ENCODE assay signal across 27 cellular contexts in the genomic region with DNA sequence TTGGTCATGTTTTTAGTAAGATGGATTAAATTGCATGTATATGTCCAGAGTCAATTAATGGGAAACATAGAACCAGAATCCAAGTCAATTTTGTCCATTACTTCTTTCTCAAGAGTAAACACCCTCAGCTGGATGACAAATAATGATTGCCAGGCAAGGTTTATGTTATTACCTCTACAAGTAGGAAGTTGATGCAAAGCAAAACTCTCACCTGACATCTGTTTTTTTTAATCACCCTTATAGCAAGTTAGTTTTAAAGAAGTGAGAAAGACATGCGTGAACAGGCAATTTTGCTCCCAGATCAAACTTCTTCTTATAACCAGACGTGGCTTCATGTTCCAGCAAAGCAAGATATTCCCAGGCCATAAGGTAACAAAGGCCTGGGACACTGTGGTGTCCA.
"Had no signal": no experiment of that assay in that cellular context is flagged by ENCODE, and none has a peak within 500 bp of the region (broad histone marks: within the 10 kb centered on the region; RNA-seq: fewer than 3 reads in every experiment).

No MANE protein-coding gene starts in this region.

- H3K27me3 Mint-ChIP-seq: activated CD4-positive, alpha-beta memory T cell treated with anti-CD3 and anti-CD28 coated beads, Interleukin-2, amount 10 ng/mL, durations not matched to agents 7 days and 5 days; activated CD4-positive, alpha-beta T cell treated with anti-CD3 and anti-CD28 coated beads, Interleukin-2, amount 10 ng/mL, durations not matched to agents 7 days and 5 days; activated naive CD8-positive, alpha-beta T cell treated with anti-CD3 and anti-CD28 coated beads, Interleukin-2, amount 50 U/mL, for 24 hours; stimulated activated naive CD8-positive, alpha-beta T cell treated with anti-CD3 and anti-CD28 coated beads, Interleukin-15, Interleukin-2, amounts not matched to agents 100 ng/mL and 50 ng/mL, for 24 hours had no signal

- H3K27me3 ChIP-seq: breast epithelium, esophagus muscularis mucosa, foreskin keratinocyte, left lung, neutrophil had no signal

- H3K4me3 ChIP-seq: breast epithelium, esophagus muscularis mucosa, left lung, lower lobe of right lung, mucosa of descending colon, spleen, thoracic aorta, uterus had no signal

- H3K4me1 ChIP-seq: breast epithelium, esophagus muscularis mucosa, left lung, lower lobe of right lung, spleen, uterus had no signal

- DNase-seq: activated CD4-positive, alpha-beta memory T cell treated with anti-CD3 and anti-CD28 coated beads, Interleukin-2, amount 10 ng/mL, durations not matched to agents 7 days and 5 days; activated CD4-positive, alpha-beta T cell treated with anti-CD3 and anti-CD28 coated beads for 1 hour; activated CD4-positive, alpha-beta T cell treated with anti-CD3 and anti-CD28 coated beads, Interleukin-2, amount 10 ng/mL, durations not matched to agents 7 days and 5 days; activated CD8-positive, alpha-beta memory T cell treated with anti-CD3 and anti-CD28 coated beads, Interleukin-2, amount 50 U/mL, for 48 hours; activated gamma-delta T cell treated with Interleukin-2 at 50 U/mL for 16 hours; activated naive CD4-positive, alpha-beta T cell treated with anti-CD3 and anti-CD28 coated beads, Interleukin-2, amount 50 U/mL, for 16 hours; activated naive CD8-positive, alpha-beta T cell treated with anti-CD3 and anti-CD28 coated beads, Interleukin-2, amount 50 U/mL, for 24 hours; activated T-cell treated with anti-CD3 and anti-CD28 coated beads, Interleukin-2, amount 50 U/mL, for 4 hours; amygdala; central memory CD4-positive, alpha-beta T cell; glutamatergic neuron; left lung; lower lobe of right lung; mucosa of descending colon; nephron progenitor cell; spleen; stimulated activated CD4-positive, alpha-beta T cell treated with anti-CD3 and anti-CD28 coated beads, Interleukin-2, amount 100 ng/mL, for 48 hours; uterus had no signal

- H3K9me3 ChIP-seq: breast epithelium, esophagus muscularis mucosa, left lung, lower lobe of right lung, mucosa of descending colon, neutrophil, spleen, thoracic aorta, uterus had no signal

- FAIRE-seq: islet of Langerhans had no signal

- ATAC-seq: activated naive CD8-positive, alpha-beta T cell treated with anti-CD3 and anti-CD28 coated beads, Interleukin-2, amount 50 U/mL, for 24 hours; activated T-cell treated with anti-CD3 and anti-CD28 coated beads, Interleukin-2, amount 50 U/mL, for 4 hours; activated T-helper 17 cell treated with anti-CD3 and anti-CD28 coated beads, Interleukin-2, amount 50 U/mL, for 72 hours; foreskin keratinocyte; left lung; lower lobe of right lung; mucosa of descending colon; WTC11 had no signal

- H3K4me3 Mint-ChIP-seq: activated CD4-positive, alpha-beta memory T cell treated with anti-CD3 and anti-CD28 coated beads, Interleukin-2, amount 10 ng/mL, durations not matched to agents 7 days and 5 days; activated CD4-positive, alpha-beta T cell treated with anti-CD3 and anti-CD28 coated beads, Interleukin-2, amount 10 ng/mL, durations not matched to agents 7 days and 5 days; activated naive CD8-positive, alpha-beta T cell treated with anti-CD3 and anti-CD28 coated beads, Interleukin-2, amount 50 U/mL, for 24 hours; activated T-cell treated with anti-CD3 and anti-CD28 coated beads, Interleukin-2, amount 50 U/mL, for 4 hours; activated T-helper 17 cell treated with anti-CD3 and anti-CD28 coated beads, Interleukin-2, amount 50 U/mL, for 72 hours; nephron progenitor cell; stimulated activated naive CD8-positive, alpha-beta T cell treated with anti-CD3 and anti-CD28 coated beads, Interleukin-15, Interleukin-2, amounts not matched to agents 100 ng/mL and 50 ng/mL, for 24 hours; WTC11 had no signal

- H3K9me3 Mint-ChIP-seq: activated CD4-positive, alpha-beta memory T cell treated with anti-CD3 and anti-CD28 coated beads, Interleukin-2, amount 10 ng/mL, durations not matched to agents 7 days and 5 days; activated CD4-positive, alpha-beta T cell treated with anti-CD3 and anti-CD28 coated beads, Interleukin-2, amount 10 ng/mL, durations not matched to agents 7 days and 5 days; activated naive CD8-positive, alpha-beta T cell treated with anti-CD3 and anti-CD28 coated beads, Interleukin-2, amount 50 U/mL, for 24 hours; activated T-cell treated with anti-CD3 and anti-CD28 coated beads, Interleukin-2, amount 50 U/mL, for 4 hours; activated T-helper 17 cell treated with anti-CD3 and anti-CD28 coated beads, Interleukin-2, amount 50 U/mL, for 72 hours; stimulated activated naive CD8-positive, alpha-beta T cell treated with anti-CD3 and anti-CD28 coated beads, Interleukin-15, Interleukin-2, amounts not matched to agents 100 ng/mL and 50 ng/mL, for 24 hours; WTC11 had no signal

- H3K27ac ChIP-seq: breast epithelium, esophagus muscularis mucosa, foreskin keratinocyte, left lung, lower lobe of right lung, neutrophil, spleen, thoracic aorta, uterus had no signal

- H3K27ac Mint-ChIP-seq: activated CD4-positive, alpha-beta memory T cell treated with anti-CD3 and anti-CD28 coated beads, Interleukin-2, amount 10 ng/mL, durations not matched to agents 7 days and 5 days; activated CD4-positive, alpha-beta T cell treated with anti-CD3 and anti-CD28 coated beads, Interleukin-2, amount 10 ng/mL, durations not matched to agents 7 days and 5 days; activated naive CD8-positive, alpha-beta T cell treated with anti-CD3 and anti-CD28 coated beads, Interleukin-2, amount 50 U/mL, for 24 hours; activated T-helper 17 cell treated with anti-CD3 and anti-CD28 coated beads, Interleukin-2, amount 50 U/mL, for 72 hours; nephron progenitor cell; stimulated activated naive CD8-positive, alpha-beta T cell treated with anti-CD3 and anti-CD28 coated beads, Interleukin-15, Interleukin-2, amounts not matched to agents 100 ng/mL and 50 ng/mL, for 24 hours; WTC11 had no signal

- H3K4me1 Mint-ChIP-seq: activated CD4-positive, alpha-beta memory T cell treated with anti-CD3 and anti-CD28 coated beads, Interleukin-2, amount 10 ng/mL, durations not matched to agents 7 days and 5 days; activated CD4-positive, alpha-beta T cell treated with anti-CD3 and anti-CD28 coated beads, Interleukin-2, amount 10 ng/mL, durations not matched to agents 7 days and 5 days; activated naive CD8-positive, alpha-beta T cell treated with anti-CD3 and anti-CD28 coated beads, Interleukin-2, amount 50 U/mL, for 24 hours; activated T-helper 17 cell treated with anti-CD3 and anti-CD28 coated beads, Interleukin-2, amount 50 U/mL, for 72 hours had no signal

- H3K36me3 ChIP-seq: breast epithelium, esophagus muscularis mucosa, left lung, lower lobe of right lung, neutrophil, spleen, thoracic aorta, uterus had no signal

- H3K36me3 Mint-ChIP-seq: WTC11 had no signal
